ENCODE assay signal across 11 cellular contexts in genomic region chr17:59378621-59379194, GRCh38. TPM values are rescaled to one million over a fixed set of nuclear protein-coding genes. Genes with fewer than 3 reads are reported as not detected.
DNase-seq lines count a peak whose midpoint lies in the region; ATAC-seq, FAIRE-seq and TF ChIP-seq lines count a peak whose summit lies in the region.
"Had no signal": no experiment of that assay in that cellular context is flagged by ENCODE, and none has a peak within 500 bp of the region (broad histone marks: within the 10 kb centered on the region; RNA-seq: fewer than 3 reads in every experiment).

No MANE protein-coding gene starts in this region.

- no peak overlapping the region for H3K4me3 ChIP-seq in BJ (ENCODE audit: low read depth, low read length)
- no peak overlapping the region for H3K4me3 ChIP-seq in heart left ventricle

- no peaks in the 10 kb centered on the region for H3K9me3 ChIP-seq in heart left ventricle
- H3K9me3 ChIP-seq: Caco-2 had no signal

- peaks cover 42 to 100% (median 90%) of the 10 kb centered on the region in 12 donors for H3K4me1 ChIP-seq in heart left ventricle

- no peak for TF ChIP-seq CTCF in BJ (IDR thresholded peaks at IDR 0.05; ENCODE audit: insufficient read depth, low read depth, low read length)
- TF ChIP-seq CTCF in heart left ventricle (IDR thresholded peaks at IDR 0.05): no peak

- CTCF ChIA-PET in BJ (lab: Yijun Ruan, JAX): interaction anchor here (0.7 to 2.0 kb wide), 3 partner anchors 23 to 49 kb away, joined by 3 to 5 read pairs (median 3); no protein-coding TSS in a partner anchor

- ATAC-seq in heart left ventricle: peak in 3 of 4 donors; percentile 22 to 48 (median 40)
- ATAC-seq in HG03025 (IDR thresholded peaks at IDR 0.05; ENCODE audit: low FRiP score, unreplicated experiment): no peak
- no peak for ATAC-seq in HG03432 (IDR thresholded peaks at IDR 0.05; ENCODE audit: unreplicated experiment)

- DNase-seq in BJ (ENCODE audit: low read depth) (peak; percentile 80), amniotic epithelial cell (ENCODE audit: low read depth) (peak; percentile 95), heart left ventricle (no peak), pons (ENCODE audit: low spot score) (peak; percentile 28), frontal cortex (ENCODE audit: low spot score in 2 of 2) (no peak)
- DNase-seq in stimulated activated CD4-positive, alpha-beta T cell treated with anti-CD3 and anti-CD28 coated beads, Interleukin-12 subunit alpha, Interleukin-12 subunit beta, amount 100 ng/mL, for 4 hours: no peak
- DNase-seq: Caco-2, NCI-H1417 had no signal

- H3K36me3 ChIP-seq in BJ (ENCODE audit: control insufficient read depth, insufficient read depth, low read length) (no peaks in the 10 kb centered on the region), heart left ventricle (no peaks in the 10 kb centered on the region)

- intact Hi-C loops in heart left ventricle (cut with DNase I): loop anchor here in 1 of 10 donors (5.0 kb wide), 1 partner anchor 49 kb away; no protein-coding TSS in a partner anchor

- no peak for FAIRE-seq in frontal cortex (lab: Jason Lieb, UNC)
- FAIRE-seq: GM19239 had no signal

- 23 to 43% (median 28%) methylated on average over 7 of the region's 7 CpGs for WGBS in heart left ventricle, 4 donors

- H3K27me3 ChIP-seq in BJ (ENCODE audit: control insufficient read depth, insufficient read depth, low read length) (no peaks in the 10 kb centered on the region), heart left ventricle (no peaks in the 10 kb centered on the region)

- no peak for TF ChIP-seq POLR2A in heart left ventricle (IDR thresholded peaks at IDR 0.05)

- H3K27ac ChIP-seq in heart left ventricle: peak overlapping the region; percentile 55 to 99 (median 91)

- POLR2A ChIA-PET in BJ (lab: Charles Lee): no interaction called here

RNA-seq across cellular contexts. Expression of gene YPEL2, which starts 47.3 kb away (rescaled TPM):
- polyA plus RNA-seq in BJ (2011; rRNA removed) (8.4 and 9.2 TPM in 2 replicates), heart left ventricle (10 to 100 TPM; 11.6 to 15.4 TPM)
- 14.9 and 15.1 TPM in 2 replicates for polyA minus RNA-seq in BJ (2011; rRNA and poly(A)+ RNA removed)
- total RNA-seq in heart left ventricle (10 to 100 TPM; 14.9 to 65.5 (median 40.8) TPM), frontal cortex (12.6 TPM)

Comparison
In these comparisons a context has a peak if more than half of its experiments do, and no peak if none do; other contexts are left out.
1. DNase-seq: peak in BJ (single experiment), amniotic epithelial cell (single experiment) and pons (single experiment); none in heart left ventricle (0 of 5), stimulated activated CD4-positive, alpha-beta T cell treated with anti-CD3 and anti-CD28 coated beads, Interleukin-12 subunit alpha, Interleukin-12 subunit beta, amount 100 ng/mL, for 4 hours (single experiment) and frontal cortex (0 of 2).
2. ATAC-seq: peak in heart left ventricle (3 of 4); none in HG03025 (single experiment) and HG03432 (single experiment).